In the genomic region with DNA sequence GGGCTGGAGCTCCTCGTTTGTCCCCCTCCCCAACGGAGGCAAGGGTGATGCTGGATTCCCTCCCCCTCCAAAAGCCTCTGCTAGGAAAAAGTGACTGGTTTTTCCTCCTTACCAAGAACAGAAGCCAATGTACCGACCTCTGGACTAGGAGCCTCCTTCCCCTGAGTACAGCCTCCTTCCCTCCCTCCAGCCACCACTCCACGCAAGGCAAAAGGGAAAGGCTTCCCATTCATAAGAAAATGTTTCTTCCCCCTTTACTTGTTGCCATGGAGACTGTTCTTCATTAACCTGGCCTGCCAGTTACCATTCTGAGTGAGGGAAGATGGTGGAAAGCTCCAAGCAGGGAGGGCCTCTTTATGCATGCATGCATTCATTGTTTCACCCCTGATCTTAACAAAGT, we compare ENCODE assay signal across 30 cellular contexts. TPM values are rescaled to one million over a fixed set of nuclear protein-coding genes. Genes with fewer than 3 reads are reported as not detected.
DNase-seq lines count a peak whose midpoint lies in the region; ATAC-seq and TF ChIP-seq lines count a peak whose summit lies in the region.
"Had no signal": no experiment of that assay in that cellular context is flagged by ENCODE, and none has a peak within 500 bp of the region (broad histone marks: within the 10 kb centered on the region; RNA-seq: fewer than 3 reads in every experiment).

No MANE protein-coding gene starts in this region.

- H2AK5ac ChIP-seq in H9 (ENCODE audit: insufficient read length, low read length) = no peak overlapping the region
- no peak overlapping the region for H2AK5ac ChIP-seq in trophoblast cell (ENCODE audit: low read length)

- H3K79me2 ChIP-seq in H9 (ENCODE audit: insufficient read depth, low read length) = no peaks in the 10 kb centered on the region; the same call in 1 of the 2 replicates
- H3K79me2 ChIP-seq in trophoblast cell (ENCODE audit: control insufficient read depth, insufficient read depth, low read length, poor library complexity) = peaks cover 2% of the 10 kb centered on the region

- H3K79me1 ChIP-seq in H9 (ENCODE audit: insufficient read depth, low read depth, low read length, poor library complexity, severe bottlenecking) (peaks cover 4% of the 10 kb centered on the region), trophoblast cell (ENCODE audit: low read length) (peaks cover 5% of the 10 kb centered on the region)

- peaks cover 8% of the 10 kb centered on the region for H3K4me1 ChIP-seq in H9 (ENCODE audit: insufficient read depth, low read length)
- peaks cover 4% of the 10 kb centered on the region for H3K4me1 ChIP-seq in endodermal cell (ENCODE audit: control insufficient read depth, insufficient read depth, low read length)
- H3K4me1 ChIP-seq in trophoblast cell (ENCODE audit: control insufficient read depth in 1 of 2, insufficient read depth in 2 of 2, low read length in 2 of 2) = peaks cover 8 to 9% of the 10 kb centered on the region in 2 experiments

- H3K9me3 ChIP-seq in H9 (ENCODE audit: control insufficient read depth, low read depth, low read length) (no peaks in the 10 kb centered on the region), endodermal cell (ENCODE audit: control insufficient read depth, low read length) (no peaks in the 10 kb centered on the region), trophoblast cell (ENCODE audit: insufficient read depth, low read depth, low read length) (no peaks in the 10 kb centered on the region)
- H3K9me3 ChIP-seq: BLaER1 treated with 17β-estradiol and CSF1 and Interleukin-3, amounts not matched to agents 10 nM and 100 nM; esophagus muscularis mucosa; suprapubic skin had no signal

- H2BK120ac ChIP-seq in H9 (ENCODE audit: low read depth, low read length, poor library complexity, severe bottlenecking) (no peak overlapping the region), trophoblast cell (ENCODE audit: insufficient read depth, low read length, poor library complexity) (no peak overlapping the region)

- no peak for TF ChIP-seq CTCF in H9 (conservative IDR thresholded peaks at IDR 0.05)
- TF ChIP-seq CTCF in endodermal cell (conservative IDR thresholded peaks at IDR 0.05) = no peak
- no peak for TF ChIP-seq CTCF in nephron (IDR thresholded peaks at IDR 0.05; ENCODE audit: unreplicated experiment in 3 of 3)
- no peak for TF ChIP-seq CTCF in natural killer cell (IDR thresholded peaks at IDR 0.05)
- TF ChIP-seq CTCF in GM10248 (IDR thresholded peaks at IDR 0.05; ENCODE audit: control extremely low read depth, extremely low read depth, low read depth, missing control alignments) = no peak

- no peak overlapping the region for H4K12ac ChIP-seq in trophoblast cell (ENCODE audit: low read depth, low read length)

- H2BK15ac ChIP-seq in H9 (ENCODE audit: low read depth, low read length) = no peak overlapping the region

- H3K4me1 Mint-ChIP-seq in H9 (peaks cover 65 to 71% of the 10 kb centered on the region in 2 experiments), endodermal cell (peaks cover 30% of the 10 kb centered on the region), nephron (peaks cover 11% of the 10 kb centered on the region), natural killer cell (peaks cover 13 to 21% of the 10 kb centered on the region in 2 donors)

- H3K23me2 ChIP-seq in H9 (ENCODE audit: insufficient read length, low read depth, low read length, poor library complexity, severe bottlenecking) = peaks cover 10% of the 10 kb centered on the region

- H3K18ac ChIP-seq in H9 (ENCODE audit: insufficient read length, low read depth, low read length) (peak overlapping the region; percentile 83), trophoblast cell (ENCODE audit: low read length) (no peak overlapping the region)

- H3K23ac ChIP-seq in H9 (ENCODE audit: insufficient read length, low read depth, low read length) (no peak overlapping the region), trophoblast cell (ENCODE audit: low read length) (no peak overlapping the region)

- no peak overlapping the region for H4K5ac ChIP-seq in H9 (ENCODE audit: insufficient read length, low read depth, low read length)

- peak overlapping the region; percentile 26 for H3K4me2 ChIP-seq in H9 (ENCODE audit: insufficient read depth, insufficient read length, low read length)
- H3K4me2 ChIP-seq in trophoblast cell (ENCODE audit: low read length) = no peak overlapping the region
- H3K4me2 ChIP-seq: BLaER1 treated with 17β-estradiol and CSF1 and Interleukin-3, amounts not matched to agents 10 nM and 100 nM had no signal

- H2AFZ ChIP-seq in H9 (ENCODE audit: low read length) (no peak overlapping the region), trophoblast cell (ENCODE audit: insufficient read depth, low read length, poor library complexity) (no peak overlapping the region)

- H3K4ac ChIP-seq in H9 (ENCODE audit: low read depth, low read length) (no peak overlapping the region), trophoblast cell (ENCODE audit: low read depth, low read length) (no peak overlapping the region)

- intact Hi-C loops in natural killer cell (cut with micrococcal nuclease) = no loop called here

- no peaks in the 10 kb centered on the region for H3K27me3 ChIP-seq in H9 (ENCODE audit: insufficient read depth, low read length)
- no peaks in the 10 kb centered on the region for H3K27me3 ChIP-seq in endodermal cell (ENCODE audit: control insufficient read depth, insufficient read depth, low read length, poor library complexity, severe bottlenecking)
- H3K27me3 ChIP-seq in trophoblast cell (ENCODE audit: insufficient read depth, low read length) = no peaks in the 10 kb centered on the region

- H3K9me3 Mint-ChIP-seq in H9 (peaks cover 9 to 19% of the 10 kb centered on the region in 2 experiments), endodermal cell (peaks cover 7% of the 10 kb centered on the region), nephron (no peaks in the 10 kb centered on the region), natural killer cell (no peaks in the 10 kb centered on the region)
- H3K9me3 Mint-ChIP-seq: naive thymus-derived CD8-positive, alpha-beta T cell; stimulated activated effector memory CD8-positive, alpha-beta T cell treated with anti-CD3 and anti-CD28 coated beads, Interleukin-12 subunit alpha, Interleukin-12 subunit beta, amount 100 ng/mL, for 72 hours had no signal

- H2BK12ac ChIP-seq in H9 (ENCODE audit: insufficient read length, low read depth, low read length) = peak overlapping the region; percentile 42
- no peak overlapping the region for H2BK12ac ChIP-seq in trophoblast cell (ENCODE audit: low read length)

- CTCF ChIA-PET in GM10248 (lab: Yijun Ruan, JAX) = interaction anchor here (0.9 to 3.4 kb wide), 4 partner anchors 17 to 856 kb away, joined by 3 to 14 read pairs (median 4); partner anchors contain the start of gene NLRP1

- H3K27me3 Mint-ChIP-seq in H9 (ENCODE audit: low read depth) (no peaks in the 10 kb centered on the region; the same call in none of the 2 replicates), endodermal cell (ENCODE audit: insufficient read depth) (peaks cover 4% of the 10 kb centered on the region), nephron (ENCODE audit: low read depth) (peaks cover 24% of the 10 kb centered on the region), natural killer cell (ENCODE audit: low read depth in 2 of 2) (peaks cover 23 to 31% of the 10 kb centered on the region in 2 donors)

- H3K4me3 ChIP-seq in endodermal cell (ENCODE audit: low read length) = no peak overlapping the region
- H3K4me3 ChIP-seq in trophoblast cell (ENCODE audit: low read depth, low read length) = no peak overlapping the region
- H3K4me3 ChIP-seq: BLaER1 treated with 17β-estradiol and CSF1 and Interleukin-3, amounts not matched to agents 10 nM and 100 nM; esophagus muscularis mucosa; suprapubic skin had no signal

- POLR2A ChIA-PET in GM10248 (lab: Yijun Ruan, JAX) = no interaction called here

- H3K27ac ChIP-seq in H9 (ENCODE audit: insufficient read length, low read depth, low read length) = no peak overlapping the region
- peak overlapping the region; percentile 87 for H3K27ac ChIP-seq in endodermal cell (ENCODE audit: low read depth, low read length)
- H3K27ac ChIP-seq in trophoblast cell (ENCODE audit: low read depth, low read length) = no peak overlapping the region
- H3K27ac ChIP-seq: BLaER1 treated with 17β-estradiol and CSF1 and Interleukin-3, amounts not matched to agents 10 nM and 100 nM; esophagus muscularis mucosa; foreskin keratinocyte; suprapubic skin had no signal

- no peak overlapping the region for H2BK20ac ChIP-seq in H9 (ENCODE audit: low read depth, low read length, poor library complexity, severe bottlenecking)

- no peaks in the 10 kb centered on the region for H3K36me3 ChIP-seq in endodermal cell (ENCODE audit: control insufficient read depth, insufficient read depth, low read length)
- H3K36me3 ChIP-seq in trophoblast cell (ENCODE audit: control insufficient read depth in 1 of 2, insufficient read depth in 2 of 2, low read length in 2 of 2) = no peaks in the 10 kb centered on the region
- H3K36me3 ChIP-seq: BLaER1 treated with 17β-estradiol and CSF1 and Interleukin-3, amounts not matched to agents 10 nM and 100 nM; esophagus muscularis mucosa; suprapubic skin had no signal

- no peak overlapping the region for H2BK5ac ChIP-seq in H9 (ENCODE audit: insufficient read length, low read length)
- H2BK5ac ChIP-seq in trophoblast cell (ENCODE audit: low read depth, low read length, poor library complexity) = no peak overlapping the region

- H3K36me3 Mint-ChIP-seq in H9 (ENCODE audit: insufficient read depth in 1 of 3, low read depth in 3 of 3) = peaks cover 4 to 24% (median 8%) of the 10 kb centered on the region in 3 experiments
- no peaks in the 10 kb centered on the region for H3K36me3 Mint-ChIP-seq in endodermal cell (ENCODE audit: low read depth)
- peaks cover 4% of the 10 kb centered on the region for H3K36me3 Mint-ChIP-seq in nephron (ENCODE audit: low read depth)
- no peaks in the 10 kb centered on the region for H3K36me3 Mint-ChIP-seq in natural killer cell
- H3K36me3 Mint-ChIP-seq: naive thymus-derived CD8-positive, alpha-beta T cell had no signal

- no peaks in the 10 kb centered on the region for H4K20me1 ChIP-seq in H9 (ENCODE audit: control insufficient read depth, insufficient read depth, insufficient read length)

- H3K27ac Mint-ChIP-seq in H9 = peak overlapping the region in 2 of 3 experiments; percentile 9 to 81; a peak in 2 of 7 replicates
- H3K27ac Mint-ChIP-seq in endodermal cell = no peak overlapping the region
- H3K27ac Mint-ChIP-seq in nephron = peak overlapping the region; percentile 70 to 84 (median 82)
- no peak overlapping the region for H3K27ac Mint-ChIP-seq in natural killer cell
- H3K27ac Mint-ChIP-seq: naive thymus-derived CD8-positive, alpha-beta T cell; stimulated activated effector memory CD8-positive, alpha-beta T cell treated with anti-CD3 and anti-CD28 coated beads, Interleukin-12 subunit alpha, Interleukin-12 subunit beta, amount 100 ng/mL, for 72 hours had no signal

- no peak for ATAC-seq in HG02885 (IDR thresholded peaks at IDR 0.05; ENCODE audit: poor library complexity, unreplicated experiment)
- no peak for ATAC-seq in natural killer cell
- ATAC-seq: activated CD4-positive, CD25-positive, alpha-beta regulatory T cell treated with anti-CD3 and anti-CD28 coated beads, Interleukin-2, amount 50 U/mL, for 24 hours; foreskin keratinocyte; naive thymus-derived CD8-positive, alpha-beta T cell; sciatic nerve; stimulated activated effector memory CD8-positive, alpha-beta T cell treated with anti-CD3 and anti-CD28 coated beads, Interleukin-12 subunit alpha, Interleukin-12 subunit beta, amount 100 ng/mL, for 72 hours had no signal

- no CpG with 5 or more reads among the region's 4 CpGs for WGBS in H9 (ENCODE audit: extremely low coverage, insufficient read length, low lambda C conversion rate)
- WGBS in endodermal cell (ENCODE audit: insufficient coverage in 1 of 2, insufficient read length in 1 of 2), 2 experiments = 44 to 51% methylated on average over 1 to 4 of the region's 4 CpGs
- WGBS in trophoblast cell (ENCODE audit: extremely low coverage, insufficient coverage, insufficient read length) = no CpG with 5 or more reads among the region's 4 CpGs

- DNase-seq in H9 (no peak), NCI-H146 treated with DMSO at 0.1 percent for 48 hours (lab: John Stamatoyannopoulos, UW; ENCODE audit: unreplicated experiment) (peak; percentile 13), endodermal cell (no peak), trophoblast cell (no peak), natural killer cell (no peak), GM10248 (ENCODE audit: extremely low spot score) (no peak)
- DNase-seq: activated CD4-positive, alpha-beta T cell treated with anti-CD3 and anti-CD28 coated beads, Interleukin-2, amount 50 U/mL, for 48 hours; activated CD8-positive, alpha-beta memory T cell treated with anti-CD3 and anti-CD28 coated beads, Interleukin-2, amount 50 U/mL, for 48 hours; activated naive CD4-positive, alpha-beta T cell treated with anti-CD3 and anti-CD28 coated beads, Interleukin-2, amount 50 U/mL, for 16 hours; anterior cingulate cortex; foreskin keratinocyte; Karpas-422; midbrain; NCI-H1694; NCI-H2171 treated with DMSO at 0.1 percent for 48 hours; NCI-H774; stimulated activated CD4-positive, alpha-beta T cell treated with anti-CD3 and anti-CD28 coated beads, Interleukin-4, amount 100 ng/mL, for 24 hours had no signal

- no peak overlapping the region for H3T11ph ChIP-seq in H9 (ENCODE audit: low read length)

- H3K14ac ChIP-seq in H9 (ENCODE audit: insufficient read depth, low read length) (peak overlapping the region; percentile 77; the same call in 1 of the 2 replicates), trophoblast cell (ENCODE audit: low read length) (no peak overlapping the region)

- H3K9ac ChIP-seq in H9 (ENCODE audit: extremely low read depth, insufficient read length, low read length) (no peak overlapping the region), endodermal cell (ENCODE audit: extremely low read depth, low read length, poor library complexity, severe bottlenecking) (no peak overlapping the region), trophoblast cell (ENCODE audit: low read length) (no peak overlapping the region)
- H3K9ac ChIP-seq: BLaER1 treated with 17β-estradiol and CSF1 and Interleukin-3, amounts not matched to agents 10 nM and 100 nM had no signal

- H4K8ac ChIP-seq in H9 (replicated peaks; ENCODE audit: insufficient read length, low read depth, low read length) (no peak overlapping the region), trophoblast cell (ENCODE audit: low read depth, low read length) (no peak overlapping the region)

- no peak overlapping the region for H3K56ac ChIP-seq in H9 (ENCODE audit: insufficient read length, low read depth, low read length)

- H4K91ac ChIP-seq in H9 (ENCODE audit: insufficient read length, low read depth, low read length) (no peak overlapping the region), trophoblast cell (ENCODE audit: low read depth, low read length) (no peak overlapping the region)

- peak overlapping the region in 1 of 2 experiments; percentile 35; a peak in 1 of 5 replicates for H3K4me3 Mint-ChIP-seq in H9
- no peak overlapping the region for H3K4me3 Mint-ChIP-seq in endodermal cell
- H3K4me3 Mint-ChIP-seq in nephron = peak overlapping the region in 1 of 3 experiments; percentile 20
- H3K4me3 Mint-ChIP-seq in natural killer cell = no peak overlapping the region
- H3K4me3 Mint-ChIP-seq: naive thymus-derived CD8-positive, alpha-beta T cell; stimulated activated effector memory CD8-positive, alpha-beta T cell treated with anti-CD3 and anti-CD28 coated beads, Interleukin-12 subunit alpha, Interleukin-12 subunit beta, amount 100 ng/mL, for 72 hours had no signal

RNA-seq across cellular contexts. Expression of gene PIMREG, which starts 4.3 kb away (rescaled TPM):
- total RNA-seq in H9 (2021) = 91.6 and 92.5 TPM in 2 replicates
- 10 to 100 TPM; 33.4 to 68.7 TPM for total RNA-seq in endodermal cell
- 98.1 TPM for polyA plus RNA-seq in endodermal cell (2013, experiment 1 of 2)
- polyA plus RNA-seq in endodermal cell (2013, experiment 2 of 2) = 101 TPM
- polyA plus RNA-seq in trophoblast cell (2013) = 8.2 and 8.4 TPM in 2 replicates
- 1 to 10 TPM in 1 of 3 donors, under 1 TPM in 2; 0.73 to 1.4 (median 0.78) TPM for total RNA-seq in natural killer cell
- total RNA-seq: naive thymus-derived CD8-positive, alpha-beta T cell; sciatic nerve had no signal

RNA-seq across cellular contexts. Expression of gene AIPL1, which starts 5.0 kb away (rescaled TPM):
- 0.24 and 0.57 TPM in 2 replicates for total RNA-seq in H9 (2021)
- total RNA-seq in endodermal cell = not detected
- 0.28 TPM for polyA plus RNA-seq in endodermal cell (2013, experiment 1 of 2)
- 0.21 TPM for polyA plus RNA-seq in endodermal cell (2013, experiment 2 of 2)
- not detected in 2 replicates for polyA plus RNA-seq in trophoblast cell (2013)
- not detected for total RNA-seq in natural killer cell
- total RNA-seq: esophagus muscularis mucosa; foreskin keratinocyte; liver; naive thymus-derived CD8-positive, alpha-beta T cell; sciatic nerve; suprapubic skin; T-helper 1 cell treated with Interleukin-12 subunit alpha and Interleukin-12 subunit beta and Interleukin-4 antibody, amounts not matched to agents 30 ng/mL and 1 ng/mL, for 36 hours; urinary bladder had no signal
- polyA plus RNA-seq: AG04450; foreskin keratinocyte; liver; naive thymus-derived CD8-positive, alpha-beta T cell; urinary bladder had no signal

Comparison
In these comparisons a context has a peak if more than half of its experiments do, and no peak if none do; other contexts are left out.
1. H3K27ac Mint-ChIP-seq: peak in H9 (2 of 3) and nephron (3 of 3); none in endodermal cell (single experiment) and natural killer cell (0 of 2).
2. RNA of gene PIMREG, which starts 4.3 kb away (total RNA-seq): 91.6 to 92.5 TPM in H9 and 33.4 to 68.7 TPM in endodermal cell; 0.73 to 1.4 TPM in natural killer cell; every median in the first group is over 10 times any median in the second.